ENCODE assay signal across 40 cellular contexts in the genomic region with DNA sequence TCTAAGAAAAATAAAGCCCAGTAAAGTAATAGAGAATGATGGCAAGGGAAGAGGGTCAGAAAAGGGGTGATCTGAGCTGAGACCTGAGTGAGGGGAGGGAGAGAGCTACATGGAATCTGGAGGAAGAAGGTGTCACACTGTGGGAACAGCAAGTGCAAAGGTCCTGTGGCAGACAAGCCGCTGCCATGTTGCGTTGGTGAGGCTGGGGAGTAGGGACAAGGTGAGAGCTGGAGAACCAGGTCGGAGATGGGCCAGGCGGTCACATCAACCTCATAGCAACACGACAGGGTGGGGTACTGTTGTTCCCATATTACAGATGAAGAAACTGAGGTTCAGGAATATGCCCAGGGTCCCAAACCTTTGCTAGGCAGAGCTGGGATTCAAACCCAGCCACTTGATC. TPM values are rescaled to one million over a fixed set of nuclear protein-coding genes. Genes with fewer than 3 reads are reported as not detected.
"Had no signal": no experiment of that assay in that cellular context is flagged by ENCODE, and none has a peak within 500 bp of the region (broad histone marks: within the 10 kb centered on the region; RNA-seq: fewer than 3 reads in every experiment).

No MANE protein-coding gene starts in this region.

- DNase-seq: activated CD4-positive, alpha-beta memory T cell treated with anti-CD3 and anti-CD28 coated beads, Interleukin-2, amount 10 ng/mL, durations not matched to agents 7 days and 5 days; activated CD4-positive, alpha-beta T cell treated with anti-CD3 and anti-CD28 coated beads for 1 hour; activated CD4-positive, alpha-beta T cell treated with anti-CD3 and anti-CD28 coated beads for 36 hours; activated CD4-positive, alpha-beta T cell treated with anti-CD3 and anti-CD28 coated beads for 48 hours; activated CD4-positive, alpha-beta T cell treated with anti-CD3 and anti-CD28 coated beads, Interleukin-2, amount 10 ng/mL, durations not matched to agents 7 days and 5 days; activated CD4-positive, alpha-beta T cell treated with anti-CD3 and anti-CD28 coated beads, Interleukin-2, amount 50 U/mL, for 48 hours; activated CD4-positive, CD25-positive, alpha-beta regulatory T cell; activated CD8-positive, alpha-beta memory T cell treated with anti-CD3 and anti-CD28 coated beads for 24 hours; activated CD8-positive, alpha-beta memory T cell treated with anti-CD3 and anti-CD28 coated beads, Interleukin-2, amount 10 ng/mL, durations not matched to agents 7 days and 5 days; activated CD8-positive, alpha-beta memory T cell treated with anti-CD3 and anti-CD28 coated beads, Interleukin-2, amount 50 U/mL, for 48 hours; activated CD8-positive, alpha-beta T cell treated with anti-CD3 and anti-CD28 coated beads, Interleukin-2, amount 10 ng/mL, durations not matched to agents 7 days and 5 days; activated effector memory CD4-positive, alpha-beta T cell treated with Interleukin-2 at 50 U/mL for 16 hours; activated gamma-delta T cell; activated naive CD4-positive, alpha-beta T cell treated with anti-CD3 and anti-CD28 coated beads for 36 hours; activated naive CD4-positive, alpha-beta T cell treated with anti-CD3 and anti-CD28 coated beads, Interleukin-2, amount 50 U/mL, for 16 hours; activated naive CD8-positive, alpha-beta T cell treated with anti-CD3 and anti-CD28 coated beads for 36 hours; activated T-cell treated with anti-CD3 and anti-CD28 coated beads, Interleukin-2, amount 50 U/mL, for 24 hours; activated T-cell treated with anti-CD3 and anti-CD28 coated beads, Interleukin-2, amount 50 U/mL, for 48 hours; adrenal gland; amniotic stem cell; aorta; body of pancreas; brain microvascular endothelial cell; caudate nucleus; cerebellar nuclear complex; T-cell; T-helper 2 cell; T-helper 9 cell had no signal

- H3K9me3 Mint-ChIP-seq: activated CD4-positive, alpha-beta memory T cell treated with anti-CD3 and anti-CD28 coated beads, Interleukin-2, amount 10 ng/mL, durations not matched to agents 7 days and 5 days; activated CD4-positive, alpha-beta T cell treated with anti-CD3 and anti-CD28 coated beads, Interleukin-2, amount 10 ng/mL, durations not matched to agents 7 days and 5 days; activated naive CD4-positive, alpha-beta T cell treated with anti-CD3 and anti-CD28 coated beads for 36 hours; activated naive CD4-positive, alpha-beta T cell treated with anti-CD3 and anti-CD28 coated beads, Interleukin-2, amount 50 U/mL, for 72 hours; activated naive CD8-positive, alpha-beta T cell treated with anti-CD3 and anti-CD28 coated beads for 36 hours; activated T-cell treated with anti-CD3 and anti-CD28 coated beads, Interleukin-2, amount 50 U/mL, for 24 hours; activated T-helper 2 cell treated with anti-CD3 and anti-CD28 coated beads, Interferon-gamma antibody, Interleukin-2, Interleukin-4, amounts not matched to agents 10 μg/mL and 5 μg/mL and 100 μg/mL, durations not matched to agents 14 hours and 24 hours and 36 hours; T-cell; T-helper 2 cell treated with Interferon-gamma antibody and Interleukin-4, amounts not matched to agents 5 μg/mL and 100 μg/mL, for 36 hours had no signal

- H3K36me3 ChIP-seq: adrenal gland, brain microvascular endothelial cell, breast epithelium, cardiac muscle cell had no signal

- FAIRE-seq: astrocyte, TTC549 had no signal

- H3K4me1 ChIP-seq: adrenal gland, body of pancreas, breast epithelium had no signal

- H3K27me3 Mint-ChIP-seq: activated CD4-positive, alpha-beta T cell treated with anti-CD3 and anti-CD28 coated beads, Interleukin-2, amount 10 ng/mL, durations not matched to agents 7 days and 5 days had no signal

- H3K4me1 Mint-ChIP-seq: activated CD4-positive, alpha-beta T cell treated with anti-CD3 and anti-CD28 coated beads for 36 hours; activated CD4-positive, alpha-beta T cell treated with anti-CD3 and anti-CD28 coated beads, Interleukin-2, amount 10 ng/mL, durations not matched to agents 7 days and 5 days; activated naive CD8-positive, alpha-beta T cell treated with anti-CD3 and anti-CD28 coated beads for 36 hours; central memory CD8-positive, alpha-beta T cell; T-cell had no signal

- H3K36me3 Mint-ChIP-seq: activated CD8-positive, alpha-beta memory T cell treated with anti-CD3 and anti-CD28 coated beads, Interleukin-2, amount 10 ng/mL, durations not matched to agents 7 days and 5 days; activated naive CD4-positive, alpha-beta T cell treated with anti-CD3 and anti-CD28 coated beads, Interleukin-2, amount 50 U/mL, for 72 hours; activated naive CD8-positive, alpha-beta T cell treated with anti-CD3 and anti-CD28 coated beads for 36 hours; T-cell had no signal

- H3K27me3 ChIP-seq: body of pancreas, brain microvascular endothelial cell, breast epithelium had no signal

- H3K4me3 ChIP-seq: adrenal gland, body of pancreas, breast epithelium, cardiac muscle cell had no signal

- H3K9me3 ChIP-seq: adrenal gland, body of pancreas, breast epithelium had no signal

- H3K4me3 Mint-ChIP-seq: activated CD4-positive, alpha-beta memory T cell treated with anti-CD3 and anti-CD28 coated beads, Interleukin-2, amount 10 ng/mL, durations not matched to agents 7 days and 5 days; activated CD4-positive, alpha-beta T cell treated with anti-CD3 and anti-CD28 coated beads for 36 hours; activated CD4-positive, alpha-beta T cell treated with anti-CD3 and anti-CD28 coated beads, Interleukin-2, amount 10 ng/mL, durations not matched to agents 7 days and 5 days; activated CD8-positive, alpha-beta memory T cell treated with anti-CD3 and anti-CD28 coated beads, Interleukin-2, amount 10 ng/mL, durations not matched to agents 7 days and 5 days; activated CD8-positive, alpha-beta T cell treated with anti-CD3 and anti-CD28 coated beads, Interleukin-2, amount 10 ng/mL, durations not matched to agents 7 days and 5 days; activated naive CD4-positive, alpha-beta T cell treated with anti-CD3 and anti-CD28 coated beads for 36 hours; activated naive CD8-positive, alpha-beta T cell treated with anti-CD3 and anti-CD28 coated beads for 36 hours; activated T-cell treated with anti-CD3 and anti-CD28 coated beads, Interleukin-2, amount 50 U/mL, for 24 hours; central memory CD8-positive, alpha-beta T cell; T-cell; T-helper 2 cell treated with Interferon-gamma antibody and Interleukin-4, amounts not matched to agents 5 μg/mL and 100 μg/mL, for 36 hours had no signal

- ATAC-seq: activated CD4-positive, alpha-beta T cell treated with anti-CD3 and anti-CD28 coated beads for 36 hours; activated CD4-positive, CD25-positive, alpha-beta regulatory T cell treated with anti-CD3 and anti-CD28 coated beads, Interleukin-2, amount 50 U/mL, for 24 hours; activated CD8-positive, alpha-beta memory T cell treated with anti-CD3 and anti-CD28 coated beads, Interleukin-2, amount 10 ng/mL, durations not matched to agents 7 days and 5 days; activated CD8-positive, alpha-beta T cell treated with anti-CD3 and anti-CD28 coated beads, Interleukin-2, amount 10 ng/mL, durations not matched to agents 7 days and 5 days; activated naive CD4-positive, alpha-beta T cell treated with anti-CD3 and anti-CD28 coated beads, Interleukin-2, amount 50 U/mL, for 72 hours; body of pancreas; T-cell had no signal

- H3K27ac Mint-ChIP-seq: activated CD4-positive, alpha-beta memory T cell treated with anti-CD3 and anti-CD28 coated beads, Interleukin-2, amount 10 ng/mL, durations not matched to agents 7 days and 5 days; activated CD4-positive, alpha-beta T cell treated with anti-CD3 and anti-CD28 coated beads for 36 hours; activated CD4-positive, alpha-beta T cell treated with anti-CD3 and anti-CD28 coated beads, Interleukin-2, amount 10 ng/mL, durations not matched to agents 7 days and 5 days; activated CD8-positive, alpha-beta memory T cell treated with anti-CD3 and anti-CD28 coated beads, Interleukin-2, amount 10 ng/mL, durations not matched to agents 7 days and 5 days; activated CD8-positive, alpha-beta T cell treated with anti-CD3 and anti-CD28 coated beads, Interleukin-2, amount 10 ng/mL, durations not matched to agents 7 days and 5 days; activated naive CD4-positive, alpha-beta T cell treated with anti-CD3 and anti-CD28 coated beads for 36 hours; activated naive CD4-positive, alpha-beta T cell treated with anti-CD3 and anti-CD28 coated beads, Interleukin-2, amount 50 U/mL, for 72 hours; activated naive CD8-positive, alpha-beta T cell treated with anti-CD3 and anti-CD28 coated beads for 36 hours; activated T-cell treated with anti-CD3 and anti-CD28 coated beads, Interleukin-2, amount 50 U/mL, for 24 hours; activated T-helper 2 cell treated with anti-CD3 and anti-CD28 coated beads, Interferon-gamma antibody, Interleukin-2, Interleukin-4, amounts not matched to agents 10 μg/mL and 5 μg/mL and 100 μg/mL, durations not matched to agents 14 hours and 24 hours and 36 hours; T-cell; T-helper 2 cell treated with Interferon-gamma antibody and Interleukin-4, amounts not matched to agents 5 μg/mL and 100 μg/mL, for 36 hours had no signal

- H3K27ac ChIP-seq: adrenal gland, body of pancreas, brain microvascular endothelial cell, breast epithelium, cardiac muscle cell, VCaP had no signal

RNA-seq across cellular contexts. Expression of gene CALB2, which starts 16.6 kb away (rescaled TPM):
- total RNA-seq: activated CD4-positive, alpha-beta memory T cell treated with anti-CD3 and anti-CD28 coated beads, Interleukin-2, amount 10 ng/mL, durations not matched to agents 7 days and 5 days; activated CD4-positive, alpha-beta T cell treated with anti-CD3 and anti-CD28 coated beads for 36 hours; activated CD4-positive, alpha-beta T cell treated with anti-CD3 and anti-CD28 coated beads, Interleukin-2, amount 10 ng/mL, durations not matched to agents 7 days and 5 days; activated CD8-positive, alpha-beta memory T cell treated with anti-CD3 and anti-CD28 coated beads, Interleukin-2, amount 10 ng/mL, durations not matched to agents 7 days and 5 days; activated CD8-positive, alpha-beta T cell treated with anti-CD3 and anti-CD28 coated beads, Interleukin-2, amount 10 ng/mL, durations not matched to agents 7 days and 5 days; activated naive CD4-positive, alpha-beta T cell treated with anti-CD3 and anti-CD28 coated beads for 36 hours; activated naive CD4-positive, alpha-beta T cell treated with anti-CD3 and anti-CD28 coated beads, Interleukin-2, amount 50 U/mL, for 72 hours; activated naive CD8-positive, alpha-beta T cell treated with anti-CD3 and anti-CD28 coated beads for 36 hours; activated T-helper 2 cell treated with anti-CD3 and anti-CD28 coated beads, Interferon-gamma antibody, Interleukin-2, Interleukin-4, amounts not matched to agents 10 μg/mL and 5 μg/mL and 100 μg/mL, durations not matched to agents 14 hours and 24 hours and 36 hours; chondrocyte; T-cell; T-helper 1 cell treated with Interleukin-12 subunit alpha and Interleukin-12 subunit beta and Interleukin-4 antibody, amounts not matched to agents 30 ng/mL and 1 ng/mL, for 36 hours had no signal
